In the genomic region with DNA sequence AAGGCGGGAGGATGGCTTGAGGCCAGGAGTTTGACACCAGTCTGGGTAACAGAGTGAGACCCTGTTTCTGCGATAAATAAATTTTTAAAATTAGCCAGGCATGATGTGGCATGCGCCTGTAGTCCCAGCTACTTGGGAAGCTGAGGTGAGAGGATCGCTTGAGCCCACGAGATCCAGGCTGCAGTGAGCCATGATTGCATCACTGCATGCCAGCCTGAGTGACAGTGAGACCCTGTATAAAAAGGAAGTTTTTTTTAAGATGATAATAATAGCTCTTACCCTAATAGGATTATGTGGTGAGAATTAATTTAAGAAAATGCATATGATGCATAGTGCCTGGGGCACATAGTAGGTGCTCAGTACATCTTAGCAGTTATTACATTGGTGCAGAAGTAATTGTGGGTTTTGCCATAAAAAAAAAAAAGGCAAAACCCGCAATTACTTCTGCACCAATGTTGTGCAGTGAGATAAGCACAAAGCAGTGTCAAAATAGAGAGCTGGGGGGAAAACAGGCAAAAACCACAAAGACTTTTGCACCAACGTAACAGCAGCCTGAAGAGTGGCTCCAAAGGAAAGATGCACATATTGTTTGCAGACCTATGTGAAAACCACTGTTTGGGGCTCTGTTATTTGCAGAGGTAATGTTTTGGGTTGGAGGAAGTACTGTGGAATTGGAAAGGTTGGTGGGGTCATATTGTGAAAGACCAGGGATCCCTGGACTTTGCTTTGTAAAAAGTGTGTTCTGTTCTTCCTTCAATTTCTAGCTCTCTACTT, we compare ENCODE assay signal across 1 cellular context.
TF ChIP-seq lines count a peak whose summit lies in the region.

No MANE protein-coding gene starts in this region.

TF ChIP-seq in HepG2, 621 proteins besides CTCF, POLR2A, EP300 and RAD21 (continued from another document and continues in another):
- TF ChIP-seq MIER3 (CRISPR knock-in tag; IDR thresholded peaks at IDR 0.05; ENCODE audit: borderline replicate concordance) (no peak), ZEB1 (IDR thresholded peaks at IDR 0.05; ENCODE audit: insufficient replicate concordance, low read depth) (no peak), STAT5B (CRISPR knock-in tag; IDR thresholded peaks at IDR 0.05) (no peak), HOXA3 (CRISPR knock-in tag; IDR thresholded peaks at IDR 0.05) (peak; percentile 45), ZNF317 (CRISPR knock-in tag; IDR thresholded peaks at IDR 0.05) (no peak), ARNT (IDR thresholded peaks at IDR 0.05) (no peak), MEF2D (CRISPR knock-in tag; IDR thresholded peaks at IDR 0.05) (0 out of 2 replicates have a peak, but pooled peaks have one; percentile 46), ZNF235 (CRISPR knock-in tag; IDR thresholded peaks at IDR 0.05; ENCODE audit: borderline replicate concordance) (no peak), NFIC (IDR thresholded peaks at IDR 0.05; ENCODE audit: low read length) (peak; percentile 64; the same call in 1 of the 2 replicates), ZNF3 (CRISPR knock-in tag; IDR thresholded peaks at IDR 0.05) (no peak), ZNF672 (CRISPR knock-in tag; IDR thresholded peaks at IDR 0.05) (no peak), NR2F6 (IDR thresholded peaks at IDR 0.05) (peak; percentile 96), NR2F6 (CRISPR knock-in tag; IDR thresholded peaks at IDR 0.05) (peak; percentile 93), DRAP1 (CRISPR knock-in tag; IDR thresholded peaks at IDR 0.05) (no peak), ZNF292 (CRISPR knock-in tag; IDR thresholded peaks at IDR 0.05; ENCODE audit: borderline replicate concordance, low read depth) (peak; percentile 61), AHR (CRISPR knock-in tag; IDR thresholded peaks at IDR 0.05) (no peak; the same call in 1 of the 2 replicates), RXRB (CRISPR knock-in tag; IDR thresholded peaks at IDR 0.05; ENCODE audit: borderline replicate concordance) (peak; percentile 70; the same call in 1 of the 2 replicates), MXD4 (CRISPR knock-in tag; IDR thresholded peaks at IDR 0.05) (0 out of 2 replicates have a peak, but pooled peaks have one; percentile 26), CHD4 (IDR thresholded peaks at IDR 0.05; ENCODE audit: borderline replicate concordance, low read length) (0 out of 2 replicates have a peak, but pooled peaks have one; percentile 26), RARG (CRISPR knock-in tag; IDR thresholded peaks at IDR 0.05; ENCODE audit: low read depth) (no peak), ZNF800 (CRISPR knock-in tag; IDR thresholded peaks at IDR 0.05) (no peak; the same call in 1 of the 2 replicates), ATF1 (CRISPR knock-in tag; IDR thresholded peaks at IDR 0.05) (peak; percentile 45; the same call in 1 of the 2 replicates), SMARCC2 (IDR thresholded peaks at IDR 0.05) (no peak), TOPORS (CRISPR knock-in tag; IDR thresholded peaks at IDR 0.05) (no peak), ZNF713 (CRISPR knock-in tag; IDR thresholded peaks at IDR 0.05) (no peak), RBFOX2 (IDR thresholded peaks at IDR 0.05; ENCODE audit: low read depth, low read length) (no peak), ZMAT3 (CRISPR knock-in tag; conservative IDR thresholded peaks at IDR 0.05) (no peak), PHB2 (IDR thresholded peaks at IDR 0.05; ENCODE audit: partially characterized antibody) (no peak), ZNF781 (CRISPR knock-in tag; IDR thresholded peaks at IDR 0.05; ENCODE audit: borderline replicate concordance, not compliant biosample characterization) (no peak)
- TF ChIP-seq, protein P1, sequence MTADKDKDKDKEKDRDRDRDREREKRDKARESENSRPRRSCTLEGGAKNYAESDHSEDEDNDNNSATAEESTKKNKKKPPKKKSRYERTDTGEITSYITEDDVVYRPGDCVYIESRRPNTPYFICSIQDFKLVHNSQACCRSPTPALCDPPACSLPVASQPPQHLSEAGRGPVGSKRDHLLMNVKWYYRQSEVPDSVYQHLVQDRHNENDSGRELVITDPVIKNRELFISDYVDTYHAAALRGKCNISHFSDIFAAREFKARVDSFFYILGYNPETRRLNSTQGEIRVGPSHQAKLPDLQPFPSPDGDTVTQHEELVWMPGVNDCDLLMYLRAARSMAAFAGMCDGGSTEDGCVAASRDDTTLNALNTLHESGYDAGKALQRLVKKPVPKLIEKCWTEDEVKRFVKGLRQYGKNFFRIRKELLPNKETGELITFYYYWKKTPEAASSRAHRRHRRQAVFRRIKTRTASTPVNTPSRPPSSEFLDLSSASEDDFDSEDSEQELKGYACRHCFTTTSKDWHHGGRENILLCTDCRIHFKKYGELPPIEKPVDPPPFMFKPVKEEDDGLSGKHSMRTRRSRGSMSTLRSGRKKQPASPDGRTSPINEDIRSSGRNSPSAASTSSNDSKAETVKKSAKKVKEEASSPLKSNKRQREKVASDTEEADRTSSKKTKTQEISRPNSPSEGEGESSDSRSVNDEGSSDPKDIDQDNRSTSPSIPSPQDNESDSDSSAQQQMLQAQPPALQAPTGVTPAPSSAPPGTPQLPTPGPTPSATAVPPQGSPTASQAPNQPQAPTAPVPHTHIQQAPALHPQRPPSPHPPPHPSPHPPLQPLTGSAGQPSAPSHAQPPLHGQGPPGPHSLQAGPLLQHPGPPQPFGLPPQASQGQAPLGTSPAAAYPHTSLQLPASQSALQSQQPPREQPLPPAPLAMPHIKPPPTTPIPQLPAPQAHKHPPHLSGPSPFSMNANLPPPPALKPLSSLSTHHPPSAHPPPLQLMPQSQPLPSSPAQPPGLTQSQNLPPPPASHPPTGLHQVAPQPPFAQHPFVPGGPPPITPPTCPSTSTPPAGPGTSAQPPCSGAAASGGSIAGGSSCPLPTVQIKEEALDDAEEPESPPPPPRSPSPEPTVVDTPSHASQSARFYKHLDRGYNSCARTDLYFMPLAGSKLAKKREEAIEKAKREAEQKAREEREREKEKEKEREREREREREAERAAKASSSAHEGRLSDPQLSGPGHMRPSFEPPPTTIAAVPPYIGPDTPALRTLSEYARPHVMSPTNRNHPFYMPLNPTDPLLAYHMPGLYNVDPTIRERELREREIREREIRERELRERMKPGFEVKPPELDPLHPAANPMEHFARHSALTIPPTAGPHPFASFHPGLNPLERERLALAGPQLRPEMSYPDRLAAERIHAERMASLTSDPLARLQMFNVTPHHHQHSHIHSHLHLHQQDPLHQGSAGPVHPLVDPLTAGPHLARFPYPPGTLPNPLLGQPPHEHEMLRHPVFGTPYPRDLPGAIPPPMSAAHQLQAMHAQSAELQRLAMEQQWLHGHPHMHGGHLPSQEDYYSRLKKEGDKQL (CRISPR knock-in tag; IDR thresholded peaks at IDR 0.05; ENCODE audit: low read depth) = peak; percentile 67; the same call in 1 of the 2 replicates
- TF ChIP-seq, protein P2, sequence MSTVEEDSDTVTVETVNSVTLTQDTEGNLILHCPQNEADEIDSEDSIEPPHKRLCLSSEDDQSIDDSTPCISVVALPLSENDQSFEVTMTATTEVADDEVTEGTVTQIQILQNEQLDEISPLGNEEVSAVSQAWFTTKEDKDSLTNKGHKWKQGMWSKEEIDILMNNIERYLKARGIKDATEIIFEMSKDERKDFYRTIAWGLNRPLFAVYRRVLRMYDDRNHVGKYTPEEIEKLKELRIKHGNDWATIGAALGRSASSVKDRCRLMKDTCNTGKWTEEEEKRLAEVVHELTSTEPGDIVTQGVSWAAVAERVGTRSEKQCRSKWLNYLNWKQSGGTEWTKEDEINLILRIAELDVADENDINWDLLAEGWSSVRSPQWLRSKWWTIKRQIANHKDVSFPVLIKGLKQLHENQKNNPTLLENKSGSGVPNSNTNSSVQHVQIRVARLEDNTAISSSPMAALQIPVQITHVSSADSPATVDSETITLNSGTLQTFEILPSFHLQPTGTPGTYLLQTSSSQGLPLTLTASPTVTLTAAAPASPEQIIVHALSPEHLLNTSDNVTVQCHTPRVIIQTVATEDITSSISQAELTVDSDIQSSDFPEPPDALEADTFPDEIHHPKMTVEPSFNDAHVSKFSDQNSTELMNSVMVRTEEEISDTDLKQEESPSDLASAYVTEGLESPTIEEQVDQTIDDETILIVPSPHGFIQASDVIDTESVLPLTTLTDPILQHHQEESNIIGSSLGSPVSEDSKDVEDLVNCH (CRISPR knock-in tag; IDR thresholded peaks at IDR 0.05) = no peak
- TF ChIP-seq, protein P3, sequence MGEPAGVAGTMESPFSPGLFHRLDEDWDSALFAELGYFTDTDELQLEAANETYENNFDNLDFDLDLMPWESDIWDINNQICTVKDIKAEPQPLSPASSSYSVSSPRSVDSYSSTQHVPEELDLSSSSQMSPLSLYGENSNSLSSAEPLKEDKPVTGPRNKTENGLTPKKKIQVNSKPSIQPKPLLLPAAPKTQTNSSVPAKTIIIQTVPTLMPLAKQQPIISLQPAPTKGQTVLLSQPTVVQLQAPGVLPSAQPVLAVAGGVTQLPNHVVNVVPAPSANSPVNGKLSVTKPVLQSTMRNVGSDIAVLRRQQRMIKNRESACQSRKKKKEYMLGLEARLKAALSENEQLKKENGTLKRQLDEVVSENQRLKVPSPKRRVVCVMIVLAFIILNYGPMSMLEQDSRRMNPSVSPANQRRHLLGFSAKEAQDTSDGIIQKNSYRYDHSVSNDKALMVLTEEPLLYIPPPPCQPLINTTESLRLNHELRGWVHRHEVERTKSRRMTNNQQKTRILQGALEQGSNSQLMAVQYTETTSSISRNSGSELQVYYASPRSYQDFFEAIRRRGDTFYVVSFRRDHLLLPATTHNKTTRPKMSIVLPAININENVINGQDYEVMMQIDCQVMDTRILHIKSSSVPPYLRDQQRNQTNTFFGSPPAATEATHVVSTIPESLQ (CRISPR knock-in tag; conservative IDR thresholded peaks at IDR 0.05) = no peak
- TF ChIP-seq, protein P4, sequence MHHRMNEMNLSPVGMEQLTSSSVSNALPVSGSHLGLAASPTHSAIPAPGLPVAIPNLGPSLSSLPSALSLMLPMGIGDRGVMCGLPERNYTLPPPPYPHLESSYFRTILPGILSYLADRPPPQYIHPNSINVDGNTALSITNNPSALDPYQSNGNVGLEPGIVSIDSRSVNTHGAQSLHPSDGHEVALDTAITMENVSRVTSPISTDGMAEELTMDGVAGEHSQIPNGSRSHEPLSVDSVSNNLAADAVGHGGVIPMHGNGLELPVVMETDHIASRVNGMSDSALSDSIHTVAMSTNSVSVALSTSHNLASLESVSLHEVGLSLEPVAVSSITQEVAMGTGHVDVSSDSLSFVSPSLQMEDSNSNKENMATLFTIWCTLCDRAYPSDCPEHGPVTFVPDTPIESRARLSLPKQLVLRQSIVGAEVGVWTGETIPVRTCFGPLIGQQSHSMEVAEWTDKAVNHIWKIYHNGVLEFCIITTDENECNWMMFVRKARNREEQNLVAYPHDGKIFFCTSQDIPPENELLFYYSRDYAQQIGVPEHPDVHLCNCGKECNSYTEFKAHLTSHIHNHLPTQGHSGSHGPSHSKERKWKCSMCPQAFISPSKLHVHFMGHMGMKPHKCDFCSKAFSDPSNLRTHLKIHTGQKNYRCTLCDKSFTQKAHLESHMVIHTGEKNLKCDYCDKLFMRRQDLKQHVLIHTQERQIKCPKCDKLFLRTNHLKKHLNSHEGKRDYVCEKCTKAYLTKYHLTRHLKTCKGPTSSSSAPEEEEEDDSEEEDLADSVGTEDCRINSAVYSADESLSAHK (CRISPR knock-in tag; IDR thresholded peaks at IDR 0.05; ENCODE audit: borderline replicate concordance) = no peak
